In genomic region chr3:142595581-142595950, GRCh38 we compare ENCODE assay signal across 8 cellular contexts. TPM values are rescaled to one million over a fixed set of nuclear protein-coding genes. Genes with fewer than 3 reads are reported as not detected.
DNase-seq lines count a peak whose midpoint lies in the region; ATAC-seq, FAIRE-seq and TF ChIP-seq lines count a peak whose summit lies in the region.

No MANE protein-coding gene starts in this region.

- no peak for TF ChIP-seq POLR2A in GM12891 (IDR thresholded peaks at IDR 0.05; ENCODE audit: low read depth, low read length)

- peak overlapping the region; percentile 86 to 96 (median 93) for H3K4me3 Mint-ChIP-seq in CD4-positive, CD25-positive, alpha-beta regulatory T cell

- FAIRE-seq in kidney (lab: Jason Lieb, UNC) (no peak), GM12891 (lab: Jason Lieb, UNC) (no peak)

- no peak for DNase-seq in CD4-positive, CD25-positive, alpha-beta regulatory T cell
- DNase-seq in astrocyte of the spinal cord (ENCODE audit: low read depth, low spot score): peak; percentile 87
- DNase-seq in kidney: no peak
- no peak for DNase-seq in GM12891 (ENCODE audit: insufficient read length, low spot score)
- DNase-seq in activated CD4-positive, alpha-beta T cell treated with anti-CD3 and anti-CD28 coated beads for 1 hour: no peak

- peak overlapping the region; percentile 98 for H3K4me3 ChIP-seq in CD4-positive, CD25-positive, alpha-beta regulatory T cell (ENCODE audit: low read depth, low read length)
- H3K4me3 ChIP-seq in astrocyte of the spinal cord (ENCODE audit: low read depth, low read length) (peak overlapping the region; percentile 58), kidney (ENCODE audit: low read length in 2 of 2) (peak overlapping the region; percentile 78 to 91), subcutaneous abdominal adipose tissue (ENCODE audit: low read depth in 1 of 5, low read length in 5 of 5) (peak overlapping the region; percentile 75 to 86 (median 83))

- peaks cover 5% of the 10 kb centered on the region for H3K4me1 ChIP-seq in CD4-positive, CD25-positive, alpha-beta regulatory T cell (ENCODE audit: control insufficient read depth, insufficient read depth, low read length, poor library complexity, severe bottlenecking)
- H3K4me1 ChIP-seq in kidney (ENCODE audit: control insufficient read depth in 1 of 2, insufficient read depth in 1 of 2, low read depth in 1 of 2, low read length in 2 of 2) (peaks cover 2 to 12% of the 10 kb centered on the region in 2 donors), subcutaneous abdominal adipose tissue (ENCODE audit: control insufficient read depth in 5 of 5, insufficient read depth in 5 of 5, low read length in 5 of 5) (peaks cover 0 to 16% (median 13%) of the 10 kb centered on the region in 5 donors)

- in situ Hi-C loops in astrocyte of the spinal cord (cut with HindIII; ENCODE audit: low sequenced_read_pairs): loop anchor here (25.0 kb wide), 1 partner anchor 242 kb away; no protein-coding TSS in a partner anchor

- peaks cover 7 to 28% (median 11%) of the 10 kb centered on the region in 4 donors for H3K4me1 Mint-ChIP-seq in CD4-positive, CD25-positive, alpha-beta regulatory T cell

- no peak for TF ChIP-seq EP300 in Ishikawa (IDR thresholded peaks at IDR 0.05; ENCODE audit: borderline replicate concordance)

- H3K36me3 ChIP-seq in CD4-positive, CD25-positive, alpha-beta regulatory T cell (ENCODE audit: control insufficient read depth, insufficient read depth, low read length): no peaks in the 10 kb centered on the region
- H3K36me3 ChIP-seq in kidney (ENCODE audit: control insufficient read depth in 1 of 2, insufficient read depth in 2 of 2, low read length in 2 of 2) (no peaks in the 10 kb centered on the region), subcutaneous abdominal adipose tissue (ENCODE audit: control insufficient read depth in 5 of 5, insufficient read depth in 5 of 5, low read length in 5 of 5) (no peaks in the 10 kb centered on the region)

- no peaks in the 10 kb centered on the region for H3K36me3 Mint-ChIP-seq in CD4-positive, CD25-positive, alpha-beta regulatory T cell

- ATAC-seq in CD4-positive, CD25-positive, alpha-beta regulatory T cell (ENCODE audit: low read depth in 2 of 2): no peak
- ATAC-seq in HG02759 (IDR thresholded peaks at IDR 0.05; ENCODE audit: unreplicated experiment): no peak

- peaks cover 2% of the 10 kb centered on the region for H3K27me3 ChIP-seq in CD4-positive, CD25-positive, alpha-beta regulatory T cell (ENCODE audit: control insufficient read depth, insufficient read depth, low read length)
- no peaks in the 10 kb centered on the region for H3K27me3 ChIP-seq in subcutaneous abdominal adipose tissue (ENCODE audit: control insufficient read depth in 5 of 5, insufficient read depth in 4 of 5, low read length in 5 of 5)

- TF ChIP-seq CTCF in astrocyte of the spinal cord (IDR thresholded peaks at IDR 0.05; ENCODE audit: low read depth, low read length) (no peak), kidney (IDR thresholded peaks at IDR 0.05; ENCODE audit: borderline replicate concordance, extremely low read depth, insufficient read depth) (no peak)

- H3K27ac Mint-ChIP-seq in CD4-positive, CD25-positive, alpha-beta regulatory T cell: peak overlapping the region in 2 of 3 donors; percentile 92 to 94

- H3K9me3 Mint-ChIP-seq in CD4-positive, CD25-positive, alpha-beta regulatory T cell: no peaks in the 10 kb centered on the region

- intact Hi-C loops in kidney (cut with DNase I): no loop called here

- peak overlapping the region; percentile 64 to 74 for H3K9ac ChIP-seq in kidney (ENCODE audit: low read length in 2 of 2)
- peak overlapping the region in 3 of 5 donors; percentile 31 to 75 (median 71) for H3K9ac ChIP-seq in subcutaneous abdominal adipose tissue (ENCODE audit: low read length in 5 of 5)

- no peaks in the 10 kb centered on the region for H3K9me3 ChIP-seq in CD4-positive, CD25-positive, alpha-beta regulatory T cell (ENCODE audit: control insufficient read depth in 2 of 2, low read length in 2 of 2)
- H3K9me3 ChIP-seq in kidney (ENCODE audit: control insufficient read depth in 1 of 2, low read length in 2 of 2) (no peaks in the 10 kb centered on the region), subcutaneous abdominal adipose tissue (ENCODE audit: control insufficient read depth in 5 of 5, low read length in 5 of 5) (no peaks in the 10 kb centered on the region)

- TF ChIP-seq RAD21 in Ishikawa (IDR thresholded peaks at IDR 0.05; ENCODE audit: low read depth): no peak

- peak overlapping the region; percentile 41 for H3K27ac ChIP-seq in CD4-positive, CD25-positive, alpha-beta regulatory T cell (ENCODE audit: insufficient read depth, low read length, poor library complexity, severe bottlenecking)
- peak overlapping the region; percentile 66 to 76 for H3K27ac ChIP-seq in kidney (ENCODE audit: low read depth in 2 of 2, low read length in 2 of 2)
- no peak overlapping the region for H3K27ac ChIP-seq in subcutaneous abdominal adipose tissue (ENCODE audit: low read depth, low read length)

- peaks cover 13% of the 10 kb centered on the region for H3K27me3 Mint-ChIP-seq in CD4-positive, CD25-positive, alpha-beta regulatory T cell

TF ChIP-seq in Ishikawa, 13 proteins besides CTCF, POLR2A, EP300 and RAD21:
- TF ChIP-seq TEAD4 (IDR thresholded peaks at IDR 0.05): peak; percentile 87
- no peak for TF ChIP-seq CEBPB (IDR thresholded peaks at IDR 0.05)
- 0 out of 2 replicates have a peak, but pooled peaks have one; percentile 17 for TF ChIP-seq FOXM1 (IDR thresholded peaks at IDR 0.05; ENCODE audit: borderline replicate concordance, low read depth)
- no peak for TF ChIP-seq TAF1 (IDR thresholded peaks at IDR 0.05; ENCODE audit: low read depth)
- TF ChIP-seq NFIC (IDR thresholded peaks at IDR 0.05): no peak
- TF ChIP-seq EGR1 (IDR thresholded peaks at IDR 0.05): no peak
- TF ChIP-seq USF1 (IDR thresholded peaks at IDR 0.05): peak; percentile 87
- peak; percentile 91 for TF ChIP-seq MAX (IDR thresholded peaks at IDR 0.05)

TF ChIP-seq in GM12891, 5 proteins besides CTCF, POLR2A, EP300 and RAD21:
- TF ChIP-seq POU2F2 (IDR thresholded peaks at IDR 0.05; ENCODE audit: low read depth, low read length) (no peak), TAF1 (IDR thresholded peaks at IDR 0.05; ENCODE audit: low read depth, low read length) (no peak), POLR2AphosphoS5 (IDR thresholded peaks at IDR 0.05; ENCODE audit: low read depth, low read length) (no peak), SPI1 (IDR thresholded peaks at IDR 0.05; ENCODE audit: low read depth, low read length) (no peak), PAX5 (IDR thresholded peaks at IDR 0.05; ENCODE audit: insufficient read depth, low read length, severe bottlenecking) (no peak)

RNA-seq across cellular contexts. Expression of gene PLS1, which starts 0.6 kb away (rescaled TPM):
- 1.2 TPM for total RNA-seq in CD4-positive, CD25-positive, alpha-beta regulatory T cell
- 1 to 10 TPM in 3 of 4 donors, under 1 TPM in 1; 1.00 to 4.7 (median 2.9) TPM for polyA plus RNA-seq in CD4-positive, CD25-positive, alpha-beta regulatory T cell
- 51.4 TPM for total RNA-seq in kidney
- polyA plus RNA-seq in kidney (ENCODE audit: insufficient read depth, low read depth, low replicate concordance): 10.7 TPM
- polyA plus RNA-seq in GM12891 (2012; ENCODE audit: low read depth, missing spikeins): 0.54 TPM

RNA-seq across cellular contexts. Expression of gene ATR, which starts 17.0 kb away (rescaled TPM):
- 38.3 TPM for total RNA-seq in CD4-positive, CD25-positive, alpha-beta regulatory T cell
- 10 to 100 TPM in 3 of 4 donors, 1 to 10 TPM in 1; 9.7 to 16.2 (median 11.8) TPM for polyA plus RNA-seq in CD4-positive, CD25-positive, alpha-beta regulatory T cell
- 31.8 TPM for total RNA-seq in kidney
- 17.4 TPM for polyA plus RNA-seq in kidney (ENCODE audit: insufficient read depth, low read depth, low replicate concordance)
- polyA plus RNA-seq in GM12891 (2012; ENCODE audit: low read depth, missing spikeins): 11.8 TPM

Comparison
In these comparisons a context has a peak if more than half of its experiments do, and no peak if none do; other contexts are left out.
1. RNA of gene PLS1, which starts 0.6 kb away (total RNA-seq): 51.4 TPM in kidney (single experiment); 1.2 TPM in CD4-positive, CD25-positive, alpha-beta regulatory T cell (single experiment); every median in the first group is over 10 times any median in the second.
2. Peak in every context shown above with its lines, with median percentiles within 50 percentile points of each other: H3K4me3 ChIP-seq.